In the genomic region with DNA sequence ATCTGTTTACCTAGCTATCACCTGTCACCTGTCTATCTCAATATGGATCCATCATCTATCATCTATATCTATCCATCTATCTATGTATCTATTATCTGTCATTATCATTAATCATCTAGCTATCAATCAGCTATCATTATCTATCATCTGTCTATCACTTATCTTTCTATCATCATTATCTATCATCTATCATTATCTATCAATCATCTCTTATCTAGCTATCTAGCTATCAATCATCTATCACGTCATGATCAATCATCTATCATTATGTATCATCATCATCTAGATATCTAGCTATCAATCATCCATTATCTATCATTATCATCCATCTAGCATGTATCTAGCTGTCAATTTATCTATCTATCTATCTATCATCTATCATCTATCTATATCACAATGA, we compare ENCODE assay signal across 25 cellular contexts. TPM values are rescaled to one million over a fixed set of nuclear protein-coding genes. Genes with fewer than 3 reads are reported as not detected.
DNase-seq lines count a peak whose midpoint lies in the region; FAIRE-seq and TF ChIP-seq lines count a peak whose summit lies in the region.
"Had no signal": no experiment of that assay in that cellular context is flagged by ENCODE, and none has a peak within 500 bp of the region (broad histone marks: within the 10 kb centered on the region; RNA-seq: fewer than 3 reads in every experiment).

No MANE protein-coding gene starts in this region.

- H3K27ac ChIP-seq in neural cell (ENCODE audit: low read length) = no peak overlapping the region
- H3K27ac ChIP-seq: 22Rv1, BLaER1, C4-2B had no signal

- TF ChIP-seq CTCF in neural cell (IDR thresholded peaks at IDR 0.05; ENCODE audit: poor library complexity, severe bottlenecking) = no peak
- no peak for TF ChIP-seq CTCF in GM10248 (IDR thresholded peaks at IDR 0.05; ENCODE audit: control extremely low read depth, extremely low read depth, low read depth, missing control alignments)

- H4K20me1 ChIP-seq in neural cell (ENCODE audit: insufficient read depth) = no peaks in the 10 kb centered on the region
- H4K20me1 ChIP-seq: BLaER1 had no signal

- CTCF ChIA-PET in activated naive CD4-positive, alpha-beta T cell treated with anti-CD3 and anti-CD28 coated beads for 36 hours (lab: Charles Lee) = no interaction called here
- CTCF ChIA-PET in GM10248 (lab: Yijun Ruan, JAX) = no interaction called here

- H2AFZ ChIP-seq in neural cell (ENCODE audit: low read depth, low read length) = no peak overlapping the region
- H2AFZ ChIP-seq: GM23338 had no signal

- H3K9me3 Mint-ChIP-seq in activated naive CD4-positive, alpha-beta T cell treated with anti-CD3 and anti-CD28 coated beads for 36 hours = peaks cover 4% of the 10 kb centered on the region
- H3K9me3 Mint-ChIP-seq: HFFc6 had no signal

- H3F3A ChIP-seq in neural cell (ENCODE audit: insufficient read depth, low read length, poor library complexity, severe bottlenecking) = no peaks in the 10 kb centered on the region

- no peak for TF ChIP-seq RAD21 in neural cell (conservative IDR thresholded peaks at IDR 0.05)

- H3K9me3 ChIP-seq in neural cell (ENCODE audit: low read length) = no peaks in the 10 kb centered on the region
- H3K9me3 ChIP-seq: Caco-2 had no signal

- FAIRE-seq in colon (lab: Jason Lieb, UNC) = peak; percentile 71
- FAIRE-seq: A204.1, D721Med, GM12892 had no signal

- H3K27me3 ChIP-seq in neural cell (ENCODE audit: insufficient read depth, low read depth, low read length) = no peaks in the 10 kb centered on the region
- H3K27me3 ChIP-seq: BLaER1 had no signal

- no peaks in the 10 kb centered on the region for H3K4me1 Mint-ChIP-seq in activated naive CD4-positive, alpha-beta T cell treated with anti-CD3 and anti-CD28 coated beads for 36 hours (ENCODE audit: low read depth)
- H3K4me1 Mint-ChIP-seq: B cell; CD4-positive, CD25-positive, alpha-beta regulatory T cell; GM23338 had no signal

- no peak overlapping the region for H3K4me3 ChIP-seq in neural cell (ENCODE audit: low read length)
- H3K4me3 ChIP-seq: BLaER1, GM23338 had no signal

- H3K27ac Mint-ChIP-seq in activated naive CD4-positive, alpha-beta T cell treated with anti-CD3 and anti-CD28 coated beads for 36 hours = peak overlapping the region; percentile 15
- H3K27ac Mint-ChIP-seq: B cell; CD4-positive, CD25-positive, alpha-beta regulatory T cell; CD8-positive, alpha-beta T cell; GM23338; H9; HFFc6 had no signal

- no peak overlapping the region for H3K4me2 ChIP-seq in neural cell (ENCODE audit: low read length)
- H3K4me2 ChIP-seq: BLaER1, GM23338 had no signal

- H3K36me3 ChIP-seq in neural cell (ENCODE audit: insufficient read depth, low read length) = no peaks in the 10 kb centered on the region

- H3K9me2 ChIP-seq in neural cell (ENCODE audit: insufficient read depth, low read length) = no peaks in the 10 kb centered on the region

- no peaks in the 10 kb centered on the region for H3K79me2 ChIP-seq in neural cell (replicated peaks; ENCODE audit: insufficient read depth, low read length)

- no peak overlapping the region for H3K9ac ChIP-seq in neural cell (ENCODE audit: low read length)
- H3K9ac ChIP-seq: BLaER1 had no signal

- no peaks in the 10 kb centered on the region for H3K36me3 Mint-ChIP-seq in activated naive CD4-positive, alpha-beta T cell treated with anti-CD3 and anti-CD28 coated beads for 36 hours (ENCODE audit: low read depth)
- H3K36me3 Mint-ChIP-seq: CD4-positive, CD25-positive, alpha-beta regulatory T cell had no signal

- intact Hi-C loops in activated naive CD4-positive, alpha-beta T cell treated with anti-CD3 and anti-CD28 coated beads for 36 hours (cut with micrococcal nuclease) = no loop called here

- no peak overlapping the region for H3K4me3 Mint-ChIP-seq in activated naive CD4-positive, alpha-beta T cell treated with anti-CD3 and anti-CD28 coated beads for 36 hours
- H3K4me3 Mint-ChIP-seq: B cell; CD4-positive, CD25-positive, alpha-beta regulatory T cell; CD8-positive, alpha-beta T cell; GM23338; H9; HFFc6 had no signal

- peak; percentile 85 for TF ChIP-seq EP300 in neural cell (conservative IDR thresholded peaks at IDR 0.05; ENCODE audit: poor library complexity, severe bottlenecking)

- H3K27me3 Mint-ChIP-seq in activated naive CD4-positive, alpha-beta T cell treated with anti-CD3 and anti-CD28 coated beads for 36 hours (ENCODE audit: low read depth) = no peaks in the 10 kb centered on the region
- H3K27me3 Mint-ChIP-seq: B cell; CD4-positive, CD25-positive, alpha-beta regulatory T cell had no signal

- POLR2A ChIA-PET in GM10248 (lab: Yijun Ruan, JAX) = no interaction called here

- DNase-seq in activated naive CD4-positive, alpha-beta T cell treated with anti-CD3 and anti-CD28 coated beads for 36 hours = no peak
- DNase-seq in activated naive CD4-positive, alpha-beta T cell treated with Interleukin-2 at 50 U/mL for 16 hours = no peak
- DNase-seq in GM10248 (ENCODE audit: extremely low spot score) (no peak), foreskin melanocyte (no peak), mucosa of gallbladder (ENCODE audit: low spot score) (no peak)
- DNase-seq: Caco-2; CD4-positive, CD25-positive, alpha-beta regulatory T cell; CD8-positive, alpha-beta T cell; DMS 273 treated with DMSO at 0.1 percent for 48 hours; DMS53; DMS79 treated with DMSO at 0.1 percent for 48 hours; GF-D8; H9; HFFc6 had no signal

TF ChIP-seq in neural cell, 6 proteins besides CTCF, POLR2A, EP300 and RAD21:
- TF ChIP-seq, protein P1, sequence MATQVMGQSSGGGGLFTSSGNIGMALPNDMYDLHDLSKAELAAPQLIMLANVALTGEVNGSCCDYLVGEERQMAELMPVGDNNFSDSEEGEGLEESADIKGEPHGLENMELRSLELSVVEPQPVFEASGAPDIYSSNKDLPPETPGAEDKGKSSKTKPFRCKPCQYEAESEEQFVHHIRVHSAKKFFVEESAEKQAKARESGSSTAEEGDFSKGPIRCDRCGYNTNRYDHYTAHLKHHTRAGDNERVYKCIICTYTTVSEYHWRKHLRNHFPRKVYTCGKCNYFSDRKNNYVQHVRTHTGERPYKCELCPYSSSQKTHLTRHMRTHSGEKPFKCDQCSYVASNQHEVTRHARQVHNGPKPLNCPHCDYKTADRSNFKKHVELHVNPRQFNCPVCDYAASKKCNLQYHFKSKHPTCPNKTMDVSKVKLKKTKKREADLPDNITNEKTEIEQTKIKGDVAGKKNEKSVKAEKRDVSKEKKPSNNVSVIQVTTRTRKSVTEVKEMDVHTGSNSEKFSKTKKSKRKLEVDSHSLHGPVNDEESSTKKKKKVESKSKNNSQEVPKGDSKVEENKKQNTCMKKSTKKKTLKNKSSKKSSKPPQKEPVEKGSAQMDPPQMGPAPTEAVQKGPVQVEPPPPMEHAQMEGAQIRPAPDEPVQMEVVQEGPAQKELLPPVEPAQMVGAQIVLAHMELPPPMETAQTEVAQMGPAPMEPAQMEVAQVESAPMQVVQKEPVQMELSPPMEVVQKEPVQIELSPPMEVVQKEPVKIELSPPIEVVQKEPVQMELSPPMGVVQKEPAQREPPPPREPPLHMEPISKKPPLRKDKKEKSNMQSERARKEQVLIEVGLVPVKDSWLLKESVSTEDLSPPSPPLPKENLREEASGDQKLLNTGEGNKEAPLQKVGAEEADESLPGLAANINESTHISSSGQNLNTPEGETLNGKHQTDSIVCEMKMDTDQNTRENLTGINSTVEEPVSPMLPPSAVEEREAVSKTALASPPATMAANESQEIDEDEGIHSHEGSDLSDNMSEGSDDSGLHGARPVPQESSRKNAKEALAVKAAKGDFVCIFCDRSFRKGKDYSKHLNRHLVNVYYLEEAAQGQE (IDR thresholded peaks at IDR 0.05; ENCODE audit: borderline replicate concordance) = no peak
- no peak for TF ChIP-seq TAF1 (IDR thresholded peaks at IDR 0.05; ENCODE audit: low read depth)
- no peak for TF ChIP-seq EZH2 (IDR thresholded peaks at IDR 0.05; ENCODE audit: borderline replicate concordance, insufficient read depth, low read length, poor library complexity, severe bottlenecking)
- TF ChIP-seq POLR2AphosphoS5 (IDR thresholded peaks at IDR 0.05) = no peak
- TF ChIP-seq MXI1 (conservative IDR thresholded peaks at IDR 0.05; ENCODE audit: poor library complexity, severe bottlenecking) = no peak
- TF ChIP-seq SMC3 (conservative IDR thresholded peaks at IDR 0.05; ENCODE audit: poor library complexity) = no peak

RNA-seq across cellular contexts. Expression of a gene that starts 7.9 kb away (rescaled TPM):
- total RNA-seq in activated naive CD4-positive, alpha-beta T cell treated with anti-CD3 and anti-CD28 coated beads for 36 hours = under 1 TPM; 0.47 to 0.50 TPM
- 4.7 and 5.1 TPM in 2 replicates for polyA plus RNA-seq in neural cell
- 6.3 and 7.1 TPM in 2 replicates for polyA minus RNA-seq in neural cell
- total RNA-seq in mucosa of gallbladder = 82.5 TPM
- total RNA-seq: G401 had no signal

Comparison
In these comparisons a context has a peak if more than half of its experiments do, and no peak if none do; other contexts are left out.
1. RNA of a gene that starts 7.9 kb away (total RNA-seq): 82.5 TPM in mucosa of gallbladder (single experiment); 0.47 to 0.50 TPM in activated naive CD4-positive, alpha-beta T cell treated with anti-CD3 and anti-CD28 coated beads for 36 hours; every median in the first group is over 10 times any median in the second.